ENCODE assay signal across 25 cellular contexts in the genomic region with DNA sequence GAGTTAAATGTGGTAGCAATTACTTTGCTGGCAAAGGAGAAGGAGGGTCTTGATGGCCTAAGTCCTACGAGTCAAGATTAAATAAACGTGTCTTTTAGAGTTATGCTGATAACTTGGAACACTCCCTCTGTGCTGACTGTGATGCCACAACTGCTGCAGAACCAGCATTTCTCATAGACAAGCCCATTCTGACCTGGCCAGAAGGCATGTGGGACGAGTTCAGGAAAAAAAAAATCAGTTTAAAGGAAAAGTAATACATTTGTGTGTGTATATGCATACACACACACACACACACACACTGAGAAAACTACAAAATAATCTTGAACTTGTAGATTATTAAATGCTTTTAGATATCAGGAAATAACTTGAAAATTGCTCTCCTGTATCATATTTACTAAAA.
"Had no signal": no experiment of that assay in that cellular context is flagged by ENCODE, and none has a peak within 500 bp of the region (broad histone marks: within the 10 kb centered on the region; RNA-seq: fewer than 3 reads in every experiment).

No MANE protein-coding gene starts in this region.

- DNase-seq: activated CD4-positive, alpha-beta T cell treated with anti-CD3 and anti-CD28 coated beads, Interleukin-2, amount 10 ng/mL, durations not matched to agents 24 days and 14 days; activated CD4-positive, alpha-beta T cell treated with anti-CD3 and anti-CD28 coated beads, Interleukin-2, amount 50 U/mL, for 48 hours; activated CD8-positive, alpha-beta T cell treated with anti-CD3 and anti-CD28 coated beads, Interleukin-2, amount 10 ng/mL, durations not matched to agents 7 days and 5 days; activated gamma-delta T cell; activated naive CD4-positive, alpha-beta T cell treated with Interleukin-2 at 50 U/mL for 16 hours; activated naive CD8-positive, alpha-beta T cell treated with anti-CD3 and anti-CD28 coated beads, Interleukin-2, amount 10 ng/mL, durations not matched to agents 7 days and 5 days; activated T-cell treated with anti-CD3 and anti-CD28 coated beads, Interleukin-2, amount 50 U/mL, for 24 hours; amygdala; Kasumi-1; KG1; MG63; NCI-H1048; NCI-H1105 treated with DMSO at 0.1 percent for 48 hours; NCI-H1436 treated with DMSO at 0.1 percent for 48 hours; NCI-H1694 treated with DMSO at 0.1 percent for 48 hours; NCI-H2029; NCI-H345; NCI-H524 treated with DMSO at 0.1 percent for 48 hours; PC-9; T1000 had no signal

- H3K9me3 Mint-ChIP-seq: activated CD4-positive, alpha-beta T cell treated with anti-CD3 and anti-CD28 coated beads, Interleukin-2, amount 10 ng/mL, durations not matched to agents 24 days and 14 days; activated naive CD4-positive, alpha-beta T cell treated with anti-CD3 and anti-CD28 coated beads, Interleukin-2, amount 50 U/mL, for 24 hours; activated T-cell treated with anti-CD3 and anti-CD28 coated beads, Interleukin-2, amount 50 U/mL, for 24 hours had no signal

- H3K4me3 ChIP-seq: ascending aorta, MG63, PC-9, SK-N-MC had no signal

- H3K27ac ChIP-seq: ascending aorta, PC-9, RWPE1, SK-N-MC had no signal

- H3K27me3 Mint-ChIP-seq: activated CD4-positive, alpha-beta T cell treated with anti-CD3 and anti-CD28 coated beads, Interleukin-2, amount 10 ng/mL, durations not matched to agents 24 days and 14 days; activated naive CD4-positive, alpha-beta T cell treated with anti-CD3 and anti-CD28 coated beads, Interleukin-2, amount 50 U/mL, for 24 hours; activated naive CD8-positive, alpha-beta T cell treated with anti-CD3 and anti-CD28 coated beads, Interleukin-2, amount 10 ng/mL, durations not matched to agents 7 days and 5 days; activated T-cell treated with anti-CD3 and anti-CD28 coated beads, Interleukin-2, amount 50 U/mL, for 24 hours had no signal

- H3K9me3 ChIP-seq: ascending aorta, MG63 had no signal

- H3K27ac Mint-ChIP-seq: activated CD4-positive, alpha-beta T cell treated with anti-CD3 and anti-CD28 coated beads, Interleukin-2, amount 10 ng/mL, durations not matched to agents 24 days and 14 days; activated CD8-positive, alpha-beta T cell treated with anti-CD3 and anti-CD28 coated beads, Interleukin-2, amount 10 ng/mL, durations not matched to agents 7 days and 5 days; activated naive CD4-positive, alpha-beta T cell treated with anti-CD3 and anti-CD28 coated beads, Interleukin-2, amount 50 U/mL, for 24 hours; activated naive CD8-positive, alpha-beta T cell treated with anti-CD3 and anti-CD28 coated beads, Interleukin-2, amount 10 ng/mL, durations not matched to agents 7 days and 5 days; activated T-cell treated with anti-CD3 and anti-CD28 coated beads, Interleukin-2, amount 50 U/mL, for 24 hours; activated T-helper 2 cell treated with anti-CD3 and anti-CD28 coated beads, Interferon-gamma antibody, Interleukin-2, Interleukin-4, amounts not matched to agents 10 μg/mL and 5 μg/mL and 100 μg/mL, durations not matched to agents 14 hours and 24 hours and 36 hours had no signal

- H3K4me1 ChIP-seq: ascending aorta had no signal

- H3K4me3 Mint-ChIP-seq: activated CD4-positive, alpha-beta T cell treated with anti-CD3 and anti-CD28 coated beads, Interleukin-2, amount 10 ng/mL, durations not matched to agents 24 days and 14 days; activated CD8-positive, alpha-beta T cell treated with anti-CD3 and anti-CD28 coated beads, Interleukin-2, amount 10 ng/mL, durations not matched to agents 7 days and 5 days; activated naive CD4-positive, alpha-beta T cell treated with anti-CD3 and anti-CD28 coated beads, Interleukin-2, amount 50 U/mL, for 24 hours; activated naive CD8-positive, alpha-beta T cell treated with anti-CD3 and anti-CD28 coated beads, Interleukin-2, amount 10 ng/mL, durations not matched to agents 7 days and 5 days; activated T-cell treated with anti-CD3 and anti-CD28 coated beads, Interleukin-2, amount 50 U/mL, for 24 hours had no signal

- H3K36me3 ChIP-seq: ascending aorta, MG63 had no signal

- H3K36me3 Mint-ChIP-seq: activated naive CD4-positive, alpha-beta T cell treated with anti-CD3 and anti-CD28 coated beads, Interleukin-2, amount 50 U/mL, for 24 hours; activated naive CD8-positive, alpha-beta T cell treated with anti-CD3 and anti-CD28 coated beads, Interleukin-2, amount 10 ng/mL, durations not matched to agents 7 days and 5 days had no signal

- H3K4me1 Mint-ChIP-seq: activated CD4-positive, alpha-beta T cell treated with anti-CD3 and anti-CD28 coated beads, Interleukin-2, amount 10 ng/mL, durations not matched to agents 24 days and 14 days; activated naive CD4-positive, alpha-beta T cell treated with anti-CD3 and anti-CD28 coated beads, Interleukin-2, amount 50 U/mL, for 24 hours; activated naive CD8-positive, alpha-beta T cell treated with anti-CD3 and anti-CD28 coated beads, Interleukin-2, amount 10 ng/mL, durations not matched to agents 7 days and 5 days had no signal
